In genomic region chr5:109701779-109702178, GRCh38 we compare ENCODE assay signal across 1 cellular context.
TF ChIP-seq lines count a peak whose summit lies in the region.

No MANE protein-coding gene starts in this region.

TF ChIP-seq in SK-N-SH, 30 proteins besides CTCF, POLR2A, EP300 and RAD21 (continued from another document):
- no peak for TF ChIP-seq USF2 (IDR thresholded peaks at IDR 0.05; ENCODE audit: borderline replicate concordance, low read depth, low read length)
- no peak for TF ChIP-seq TEAD4 (IDR thresholded peaks at IDR 0.05; ENCODE audit: borderline replicate concordance, insufficient read depth)
- TF ChIP-seq CHD2 (IDR thresholded peaks at IDR 0.05; ENCODE audit: low read length, partially characterized antibody): no peak
- TF ChIP-seq RFX5 (IDR thresholded peaks at IDR 0.05; ENCODE audit: low read length): no peak
- no peak for TF ChIP-seq IRF3 (IDR thresholded peaks at IDR 0.05; ENCODE audit: low read depth, low read length)
- no peak for TF ChIP-seq NRF1 (IDR thresholded peaks at IDR 0.05; ENCODE audit: low read depth, low read length)
- TF ChIP-seq USF1 (IDR thresholded peaks at IDR 0.05; ENCODE audit: borderline replicate concordance, low read depth): no peak
- TF ChIP-seq TCF12 (IDR thresholded peaks at IDR 0.05): no peak
- no peak for TF ChIP-seq RXRA (IDR thresholded peaks at IDR 0.05; ENCODE audit: borderline replicate concordance, low read depth)
- TF ChIP-seq PBX3 (IDR thresholded peaks at IDR 0.05): no peak
- TF ChIP-seq GABPA (IDR thresholded peaks at IDR 0.05; ENCODE audit: low read depth): no peak
- TF ChIP-seq GATA2 (CRISPR knock-in tag; IDR thresholded peaks at IDR 0.05): no peak
